ENCODE assay signal across 1 cellular context in the genomic region with DNA sequence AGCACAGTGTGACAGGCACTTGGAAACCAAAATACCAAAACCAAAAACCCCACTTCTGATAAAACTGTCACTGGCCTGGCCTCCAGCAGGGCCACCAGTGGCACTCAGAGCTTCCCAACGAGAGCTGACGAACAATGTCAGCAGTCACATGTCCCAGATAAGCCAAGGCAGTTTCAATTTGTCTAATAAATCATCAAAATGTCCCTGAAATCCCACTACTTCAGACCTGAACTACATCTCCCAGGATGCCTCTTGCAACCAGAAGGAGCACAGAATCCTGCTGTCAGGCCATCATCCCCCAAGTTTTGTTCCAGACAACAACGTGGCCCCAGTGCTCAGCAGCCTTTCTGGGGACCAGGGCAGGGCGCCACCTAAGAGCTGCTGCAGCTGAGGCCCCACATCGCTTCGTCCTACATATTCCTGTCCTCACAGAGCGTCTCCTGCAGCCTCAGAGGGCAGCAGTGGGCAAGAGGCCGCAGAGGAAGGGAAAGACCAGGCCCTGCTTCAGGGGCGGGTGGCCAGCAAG.
TF ChIP-seq lines count a peak whose summit lies in the region.

No MANE protein-coding gene starts in this region.

TF ChIP-seq in HCT116, 20 proteins besides CTCF, POLR2A, EP300 and RAD21:
- TF ChIP-seq EZH2phosphoT487 (IDR thresholded peaks at IDR 0.05; ENCODE audit: borderline replicate concordance) (no peak), SRF (IDR thresholded peaks at IDR 0.05; ENCODE audit: low read depth) (no peak), EZH2 (IDR thresholded peaks at IDR 0.05) (no peak), JUND (IDR thresholded peaks at IDR 0.05) (no peak), FOSL1 (IDR thresholded peaks at IDR 0.05; ENCODE audit: low read depth) (no peak), POLR2AphosphoS5 (IDR thresholded peaks at IDR 0.05; ENCODE audit: low read depth, low read length) (no peak), EGR1 (IDR thresholded peaks at IDR 0.05; ENCODE audit: low read depth) (no peak), ZFX (IDR thresholded peaks at IDR 0.05) (no peak), ZNF274 (IDR thresholded peaks at IDR 0.05; ENCODE audit: low read depth, low read length) (no peak), SP1 (IDR thresholded peaks at IDR 0.05; ENCODE audit: low read depth) (no peak), CBX3 (IDR thresholded peaks at IDR 0.05; ENCODE audit: low read depth) (no peak), SIN3A (IDR thresholded peaks at IDR 0.05; ENCODE audit: low read depth) (no peak), CEBPB (IDR thresholded peaks at IDR 0.05; ENCODE audit: low read depth) (no peak), ELF1 (IDR thresholded peaks at IDR 0.05; ENCODE audit: borderline replicate concordance, low read depth) (no peak), TCF7L2 (IDR thresholded peaks at IDR 0.05; ENCODE audit: borderline replicate concordance, extremely low read depth, insufficient read depth, insufficient read length) (no peak)
- TF ChIP-seq, protein P1, sequence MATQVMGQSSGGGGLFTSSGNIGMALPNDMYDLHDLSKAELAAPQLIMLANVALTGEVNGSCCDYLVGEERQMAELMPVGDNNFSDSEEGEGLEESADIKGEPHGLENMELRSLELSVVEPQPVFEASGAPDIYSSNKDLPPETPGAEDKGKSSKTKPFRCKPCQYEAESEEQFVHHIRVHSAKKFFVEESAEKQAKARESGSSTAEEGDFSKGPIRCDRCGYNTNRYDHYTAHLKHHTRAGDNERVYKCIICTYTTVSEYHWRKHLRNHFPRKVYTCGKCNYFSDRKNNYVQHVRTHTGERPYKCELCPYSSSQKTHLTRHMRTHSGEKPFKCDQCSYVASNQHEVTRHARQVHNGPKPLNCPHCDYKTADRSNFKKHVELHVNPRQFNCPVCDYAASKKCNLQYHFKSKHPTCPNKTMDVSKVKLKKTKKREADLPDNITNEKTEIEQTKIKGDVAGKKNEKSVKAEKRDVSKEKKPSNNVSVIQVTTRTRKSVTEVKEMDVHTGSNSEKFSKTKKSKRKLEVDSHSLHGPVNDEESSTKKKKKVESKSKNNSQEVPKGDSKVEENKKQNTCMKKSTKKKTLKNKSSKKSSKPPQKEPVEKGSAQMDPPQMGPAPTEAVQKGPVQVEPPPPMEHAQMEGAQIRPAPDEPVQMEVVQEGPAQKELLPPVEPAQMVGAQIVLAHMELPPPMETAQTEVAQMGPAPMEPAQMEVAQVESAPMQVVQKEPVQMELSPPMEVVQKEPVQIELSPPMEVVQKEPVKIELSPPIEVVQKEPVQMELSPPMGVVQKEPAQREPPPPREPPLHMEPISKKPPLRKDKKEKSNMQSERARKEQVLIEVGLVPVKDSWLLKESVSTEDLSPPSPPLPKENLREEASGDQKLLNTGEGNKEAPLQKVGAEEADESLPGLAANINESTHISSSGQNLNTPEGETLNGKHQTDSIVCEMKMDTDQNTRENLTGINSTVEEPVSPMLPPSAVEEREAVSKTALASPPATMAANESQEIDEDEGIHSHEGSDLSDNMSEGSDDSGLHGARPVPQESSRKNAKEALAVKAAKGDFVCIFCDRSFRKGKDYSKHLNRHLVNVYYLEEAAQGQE (IDR thresholded peaks at IDR 0.05; ENCODE audit: low read depth) = no peak
- TF ChIP-seq, protein P2, sequence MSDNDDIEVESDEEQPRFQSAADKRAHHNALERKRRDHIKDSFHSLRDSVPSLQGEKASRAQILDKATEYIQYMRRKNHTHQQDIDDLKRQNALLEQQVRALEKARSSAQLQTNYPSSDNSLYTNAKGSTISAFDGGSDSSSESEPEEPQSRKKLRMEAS (IDR thresholded peaks at IDR 0.05) = no peak
- TF ChIP-seq, protein P3, sequence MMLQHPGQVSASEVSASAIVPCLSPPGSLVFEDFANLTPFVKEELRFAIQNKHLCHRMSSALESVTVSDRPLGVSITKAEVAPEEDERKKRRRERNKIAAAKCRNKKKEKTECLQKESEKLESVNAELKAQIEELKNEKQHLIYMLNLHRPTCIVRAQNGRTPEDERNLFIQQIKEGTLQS (IDR thresholded peaks at IDR 0.05) = no peak
